ENCODE assay signal across 14 cellular contexts in genomic region chr9:116027511-116027910, GRCh38.
A peak's percentile ranks its signal among the peaks of the same experiment; 100 is the strongest.
DNase-seq lines count a peak whose midpoint lies in the region; ATAC-seq and TF ChIP-seq lines count a peak whose summit lies in the region.
"Had no signal": no experiment of that assay in that cellular context is flagged by ENCODE, and none has a peak within 500 bp of the region (broad histone marks: within the 10 kb centered on the region; RNA-seq: fewer than 3 reads in every experiment).

No MANE protein-coding gene starts in this region.

- no peak overlapping the region for H3K27ac ChIP-seq in PC-3 (ENCODE audit: low read length)
- H3K27ac ChIP-seq: stomach had no signal

- intact Hi-C loops in PC-3 (cut with micrococcal nuclease), result no loop called here

- no peaks in the 10 kb centered on the region for H3F3A ChIP-seq in PC-3 (ENCODE audit: low read length, unreplicated experiment)

- POLR2A ChIA-PET in PC-3 (lab: Charles Lee; ENCODE audit: unreplicated experiment), result no interaction called here

- BruUV-seq in PC-3 (replicated peaks; lab: Mats Ljungman, UMichigan), result no TSS peak

- no peak overlapping the region for H2AFZ ChIP-seq in PC-3 (ENCODE audit: low read length)

- DNase-seq in DMS53 treated with DMSO at 0.1 percent for 48 hours (lab: John Stamatoyannopoulos, UW; ENCODE audit: unreplicated experiment) (peak; percentile 3), PC-3 (peak; percentile 29), epithelial cell of proximal tubule (ENCODE audit: low read depth) (peak; percentile 47), retinal pigment epithelial cell (ENCODE audit: low read depth) (peak; percentile 60), MG63 (no peak), islet precursor cell (no peak)
- DNase-seq: activated CD4-positive, CD25-positive, alpha-beta regulatory T cell; activated T-cell treated with anti-CD3 and anti-CD28 coated beads, Interleukin-2, amount 50 U/mL, for 1 hour; NCI-H2029; stomach had no signal

- H3K36me3 ChIP-seq in PC-3 (ENCODE audit: low read depth, low read length) (no peaks in the 10 kb centered on the region), MG63 (no peaks in the 10 kb centered on the region)
- H3K36me3 ChIP-seq: stomach had no signal

- no peaks in the 10 kb centered on the region for H3K79me2 ChIP-seq in PC-3 (ENCODE audit: low read length)

- ATAC-seq in PC-3 (no peak), HG02763 (IDR thresholded peaks at IDR 0.05; ENCODE audit: unreplicated experiment) (no peak), HG02970 (IDR thresholded peaks at IDR 0.05; ENCODE audit: low FRiP score, unreplicated experiment) (no peak)
- ATAC-seq: HCT116, K562 had no signal

- TF ChIP-seq CTCF in PC-3 (conservative IDR thresholded peaks at IDR 0.05; ENCODE audit: low read depth, low read length), result no peak
- no peak for TF ChIP-seq CTCF in epithelial cell of proximal tubule (conservative IDR thresholded peaks at IDR 0.05; ENCODE audit: low read depth, low read length)
- no peak for TF ChIP-seq CTCF in retinal pigment epithelial cell (conservative IDR thresholded peaks at IDR 0.05; ENCODE audit: low read depth, low read length)

- H4K20me1 ChIP-seq in PC-3 (ENCODE audit: low read length), result no peaks in the 10 kb centered on the region

- no peak overlapping the region for H3K9ac ChIP-seq in PC-3 (ENCODE audit: low read length)

- CTCF ChIA-PET in PC-3 (lab: Charles Lee), result no interaction called here

- no peaks in the 10 kb centered on the region for H3K9me2 ChIP-seq in PC-3 (replicated peaks; ENCODE audit: low read length)

- H3K4me1 ChIP-seq in PC-3 (ENCODE audit: insufficient read depth, low read length), result no peaks in the 10 kb centered on the region
- H3K4me1 ChIP-seq: stomach had no signal

- no peak overlapping the region for H3K4me2 ChIP-seq in PC-3 (ENCODE audit: low read length)

- H3K27me3 ChIP-seq in PC-3 (ENCODE audit: low read length) (no peaks in the 10 kb centered on the region), MG63 (no peaks in the 10 kb centered on the region)
- H3K27me3 ChIP-seq: stomach had no signal

- H3K4me3 ChIP-seq in PC-3 (ENCODE audit: low read length) (no peak overlapping the region), epithelial cell of proximal tubule (ENCODE audit: low read depth, low read length) (no peak overlapping the region), retinal pigment epithelial cell (ENCODE audit: low read length) (no peak overlapping the region), MG63 (no peak overlapping the region)
- H3K4me3 ChIP-seq: K562, stomach had no signal

- H3K9me3 ChIP-seq in PC-3 (ENCODE audit: low read length) (no peaks in the 10 kb centered on the region), MG63 (peaks cover 6% of the 10 kb centered on the region)

Comparison
In these comparisons a context has a peak if more than half of its experiments do, and no peak if none do; other contexts are left out.
1. DNase-seq: peak in DMS53 treated with DMSO at 0.1 percent for 48 hours (single experiment), PC-3 (single experiment), epithelial cell of proximal tubule (single experiment) and retinal pigment epithelial cell (single experiment); none in MG63 (single experiment) and islet precursor cell (single experiment).